Comparison of ENCODE assay signal across 9 cellular contexts in the genomic region with DNA sequence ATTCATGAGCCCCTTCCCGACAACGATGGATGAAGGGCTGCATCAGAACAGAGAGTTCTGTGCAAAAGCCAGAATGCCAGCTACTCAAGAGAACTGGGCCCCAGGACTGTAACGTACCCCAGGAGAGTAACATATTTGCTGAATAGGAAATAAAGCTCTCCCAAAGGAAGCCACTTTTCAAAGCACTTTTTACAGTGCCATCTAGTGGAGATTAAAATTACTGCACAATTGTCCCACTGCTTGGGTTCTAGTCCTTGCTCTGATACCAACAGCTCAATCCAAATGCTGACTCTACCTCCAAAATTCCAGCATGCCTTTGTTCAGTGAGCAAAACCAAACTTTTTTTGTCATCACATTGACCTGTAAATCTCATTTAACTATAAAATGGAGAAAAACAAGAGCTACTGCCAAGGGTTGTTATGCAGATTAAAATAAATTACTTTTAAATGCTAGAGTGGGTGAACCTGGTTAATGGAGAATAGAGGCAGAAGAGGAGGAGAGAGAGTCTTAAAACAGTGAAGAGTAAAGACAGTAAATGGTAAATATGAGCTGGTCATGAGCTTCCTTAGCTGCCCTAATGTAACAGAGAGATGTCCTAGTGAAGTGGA.
DNase-seq lines count a peak whose midpoint lies in the region; ATAC-seq and TF ChIP-seq lines count a peak whose summit lies in the region.
"Had no signal": no experiment of that assay in that cellular context is flagged by ENCODE, and none has a peak within 500 bp of the region (broad histone marks: within the 10 kb centered on the region; RNA-seq: fewer than 3 reads in every experiment).

No MANE protein-coding gene starts in this region.

- H3K9me3 ChIP-seq in Peyer's patch (no peaks in the 10 kb centered on the region), fibroblast of lung (ENCODE audit: control insufficient read depth, insufficient read depth, low read depth, low read length) (no peaks in the 10 kb centered on the region), psoas muscle (no peaks in the 10 kb centered on the region)

- H2AFZ ChIP-seq in fibroblast of lung (ENCODE audit: low read length) = no peak overlapping the region

- H3K27ac Mint-ChIP-seq in activated T-helper 17 cell treated with anti-CD3 and anti-CD28 coated beads, Interleukin-2, amount 50 U/mL, for 72 hours = no peak overlapping the region
- H3K27ac Mint-ChIP-seq: T-helper 1 cell treated with Interleukin-12 subunit alpha and Interleukin-12 subunit beta and Interleukin-4 antibody, amounts not matched to agents 30 μg/mL and 1 μg/mL, for 36 hours had no signal

- H3K4me1 Mint-ChIP-seq in activated T-helper 17 cell treated with anti-CD3 and anti-CD28 coated beads, Interleukin-2, amount 50 U/mL, for 72 hours = no peaks in the 10 kb centered on the region

- no peak for TF ChIP-seq POLR2A in Peyer's patch (IDR thresholded peaks at IDR 0.05)

- no peak overlapping the region for H3K27ac ChIP-seq in Peyer's patch
- H3K27ac ChIP-seq in fibroblast of lung (ENCODE audit: insufficient read depth, low read length) = no peak overlapping the region
- H3K27ac ChIP-seq in psoas muscle = no peak overlapping the region

- intact Hi-C loops in psoas muscle (cut with DNase I) = no loop called here

- TF ChIP-seq CTCF in Peyer's patch (IDR thresholded peaks at IDR 0.05) = peak in 5 of 6 experiments; percentile 24 to 71 (median 35)
- TF ChIP-seq CTCF in fibroblast of lung (conservative IDR thresholded peaks at IDR 0.05 in 1 of 2, IDR thresholded peaks at IDR 0.05 in 1 of 2; ENCODE audit: low read depth in 1 of 2, low read length in 2 of 2) = peak; percentile 50 to 63
- peak; percentile 57 for TF ChIP-seq CTCF in psoas muscle (IDR thresholded peaks at IDR 0.05)

- no peaks in the 10 kb centered on the region for H4K20me1 ChIP-seq in fibroblast of lung (ENCODE audit: control insufficient read depth, extremely low read depth, insufficient read depth, low read length)

- DNase-seq in COR-L47 (lab: John Stamatoyannopoulos, UW) (peak; percentile 12), Peyer's patch (no peak), fibroblast of lung (ENCODE audit: low read depth in 2 of 2) (peak; percentile 4 to 17), psoas muscle (no peak)

- H3K4me3 Mint-ChIP-seq in activated T-helper 17 cell treated with anti-CD3 and anti-CD28 coated beads, Interleukin-2, amount 50 U/mL, for 72 hours = no peak overlapping the region
- H3K4me3 Mint-ChIP-seq: T-helper 1 cell treated with Interleukin-12 subunit alpha and Interleukin-12 subunit beta and Interleukin-4 antibody, amounts not matched to agents 30 μg/mL and 1 μg/mL, for 36 hours had no signal

- H3K4me3 ChIP-seq in Peyer's patch (no peak overlapping the region), fibroblast of lung (replicated peaks in 1 of 4; ENCODE audit: control extremely low read depth in 1 of 4, insufficient read depth in 1 of 4, low read depth in 3 of 4, low read length in 4 of 4) (no peak overlapping the region), psoas muscle (no peak overlapping the region)

- no peaks in the 10 kb centered on the region for H3K27me3 ChIP-seq in Peyer's patch
- H3K27me3 ChIP-seq in fibroblast of lung (ENCODE audit: control insufficient read depth, insufficient read depth, low read length) = no peaks in the 10 kb centered on the region
- peaks cover 0 to 4% (median 0%) of the 10 kb centered on the region in 3 donors for H3K27me3 ChIP-seq in psoas muscle (ENCODE audit: insufficient read depth in 3 of 3, low read length in 2 of 3)

- H3K27me3 Mint-ChIP-seq in activated T-helper 17 cell treated with anti-CD3 and anti-CD28 coated beads, Interleukin-2, amount 50 U/mL, for 72 hours = peaks cover 4% of the 10 kb centered on the region

- H3K4me1 ChIP-seq in Peyer's patch (no peaks in the 10 kb centered on the region), fibroblast of lung (ENCODE audit: control insufficient read depth, extremely low read depth, insufficient read depth, low read length) (no peaks in the 10 kb centered on the region), psoas muscle (no peaks in the 10 kb centered on the region)

- 17 to 22% (median 20%) methylated on average over 3 of the region's 3 CpGs for WGBS in psoas muscle, 3 donors

- peak; percentile 92 for ATAC-seq in GM18868 (IDR thresholded peaks at IDR 0.05; ENCODE audit: unreplicated experiment)
- ATAC-seq in HG03439 (IDR thresholded peaks at IDR 0.05; ENCODE audit: unreplicated experiment) = peak; percentile 58
- ATAC-seq in psoas muscle = no peak
- ATAC-seq in activated T-helper 17 cell treated with anti-CD3 and anti-CD28 coated beads, Interleukin-2, amount 50 U/mL, for 72 hours (replicated peaks) = no peak
- ATAC-seq in HG03571 (IDR thresholded peaks at IDR 0.05; ENCODE audit: unreplicated experiment) = no peak

- H3K4me2 ChIP-seq in fibroblast of lung (ENCODE audit: extremely low read depth, insufficient read depth, low read length) = no peak overlapping the region

- no peaks in the 10 kb centered on the region for H3K9me3 Mint-ChIP-seq in activated T-helper 17 cell treated with anti-CD3 and anti-CD28 coated beads, Interleukin-2, amount 50 U/mL, for 72 hours
- H3K9me3 Mint-ChIP-seq: T-helper 1 cell treated with Interleukin-12 subunit alpha and Interleukin-12 subunit beta and Interleukin-4 antibody, amounts not matched to agents 30 μg/mL and 1 μg/mL, for 36 hours had no signal

- H3K79me2 ChIP-seq in fibroblast of lung (ENCODE audit: control insufficient read depth, insufficient read depth, low read length) = no peaks in the 10 kb centered on the region

- H3K36me3 ChIP-seq in Peyer's patch (no peaks in the 10 kb centered on the region), fibroblast of lung (ENCODE audit: control insufficient read depth, insufficient read depth, low read length) (no peaks in the 10 kb centered on the region), psoas muscle (ENCODE audit: insufficient read depth in 1 of 2, low read depth in 1 of 2) (no peaks in the 10 kb centered on the region)

- no peaks in the 10 kb centered on the region for H3K36me3 Mint-ChIP-seq in activated T-helper 17 cell treated with anti-CD3 and anti-CD28 coated beads, Interleukin-2, amount 50 U/mL, for 72 hours (ENCODE audit: low read depth)

- H3K9ac ChIP-seq in fibroblast of lung (ENCODE audit: insufficient read depth, low read length) = no peak overlapping the region

Comparison
In these comparisons a context has a peak if more than half of its experiments do, and no peak if none do; other contexts are left out.
1. DNase-seq: peak in COR-L47 (single experiment) and fibroblast of lung (2 of 2); none in Peyer's patch (0 of 3) and psoas muscle (0 of 2).
2. ATAC-seq: peak in GM18868 (single experiment) and HG03439 (single experiment); none in psoas muscle (0 of 4), activated T-helper 17 cell treated with anti-CD3 and anti-CD28 coated beads, Interleukin-2, amount 50 U/mL, for 72 hours (single experiment) and HG03571 (single experiment).
3. Peak in every context shown above with its lines, with median percentiles within 50 percentile points of each other: CTCF ChIP-seq.